Comparison of ENCODE assay signal across 8 cellular contexts in genomic region chr2:201780674-201781582, GRCh38. TPM values are rescaled to one million over a fixed set of nuclear protein-coding genes. Genes with fewer than 3 reads are reported as not detected.
DNase-seq lines count a peak whose midpoint lies in the region; ATAC-seq and TF ChIP-seq lines count a peak whose summit lies in the region.

ALS2 (minus strand) TSS chr2:201780933; CDS start chr2:201768885, 12,048 bp downstream.

- H3K27ac ChIP-seq in DND-41 (ENCODE audit: low read length) (peak within 1 kb of the TSS; percentile 77), GM23248 (peak within 1 kb of the TSS; percentile 77), fibroblast of lung (ENCODE audit: insufficient read depth, low read length) (peak within 1 kb of the TSS; percentile 87)
- H3K27ac ChIP-seq in naive thymus-derived CD4-positive, alpha-beta T cell (ENCODE audit: low read depth, low read length) = peak within 1 kb of the TSS; percentile 84

- peaks cover 11% of the 10 kb centered on the region for H3K79me2 ChIP-seq in DND-41 (ENCODE audit: insufficient read depth, low read length)
- H3K79me2 ChIP-seq in GM23248 (ENCODE audit: insufficient read depth) = peaks cover 48% of the 10 kb centered on the region
- peaks cover 43% of the 10 kb centered on the region for H3K79me2 ChIP-seq in fibroblast of lung (ENCODE audit: control insufficient read depth, insufficient read depth, low read length)

- H3F3A ChIP-seq in GM23248 (ENCODE audit: insufficient read depth) = peaks cover 20% of the 10 kb centered on the region

- H3K4me3 ChIP-seq in DND-41 (ENCODE audit: low read depth in 1 of 2, low read length in 2 of 2) = peak within 1 kb of the TSS; percentile 41 to 70
- H3K4me3 ChIP-seq in GM23248 = peak within 1 kb of the TSS; percentile 82
- peak within 1 kb of the TSS; percentile 63 to 98 (median 79) for H3K4me3 ChIP-seq in fibroblast of lung (replicated peaks in 1 of 4; ENCODE audit: control extremely low read depth in 1 of 4, insufficient read depth in 1 of 4, low read depth in 3 of 4, low read length in 4 of 4)
- H3K4me3 ChIP-seq in naive thymus-derived CD4-positive, alpha-beta T cell (ENCODE audit: low read length) = peak within 1 kb of the TSS; percentile 96

- H3K9me3 ChIP-seq in DND-41 (ENCODE audit: insufficient read depth, low read length, severe bottlenecking) = no peaks in the 10 kb centered on the region
- no peaks in the 10 kb centered on the region for H3K9me3 ChIP-seq in GM23248 (ENCODE audit: low read depth)
- no peaks in the 10 kb centered on the region for H3K9me3 ChIP-seq in fibroblast of lung (ENCODE audit: control insufficient read depth, insufficient read depth, low read depth, low read length)
- H3K9me3 ChIP-seq in naive thymus-derived CD4-positive, alpha-beta T cell (ENCODE audit: control insufficient read depth in 2 of 3, low read length in 3 of 3) = no peaks in the 10 kb centered on the region

- peak within 1 kb of the TSS; percentile 87 to 99 (median 98) for H3K4me3 Mint-ChIP-seq in naive thymus-derived CD4-positive, alpha-beta T cell
- H3K4me3 Mint-ChIP-seq in stimulated activated naive B cell treated with anti-CD40 and anti-IgM and Interleukin-4, amounts not matched to agents 10 μg/mL and 1 μg/mL and 100 μg/mL, for 72 hours = peak within 1 kb of the TSS; percentile 98 to 99

- no peaks in the 10 kb centered on the region for H4K20me1 ChIP-seq in DND-41 (ENCODE audit: insufficient read depth, low read length)
- no peaks in the 10 kb centered on the region for H4K20me1 ChIP-seq in GM23248 (ENCODE audit: insufficient read depth)
- H4K20me1 ChIP-seq in fibroblast of lung (ENCODE audit: control insufficient read depth, extremely low read depth, insufficient read depth, low read length) = no peaks in the 10 kb centered on the region

- peaks cover 0 to 22% (median 0%) of the 10 kb centered on the region in 5 donors for H3K27me3 Mint-ChIP-seq in naive thymus-derived CD4-positive, alpha-beta T cell
- H3K27me3 Mint-ChIP-seq in stimulated activated naive B cell treated with anti-CD40 and anti-IgM and Interleukin-4, amounts not matched to agents 10 μg/mL and 1 μg/mL and 100 μg/mL, for 72 hours = peaks cover 6% of the 10 kb centered on the region in 2 donors

- peak; percentile 93 for ATAC-seq in DND-41 (ENCODE audit: insufficient read depth, low read depth)
- ATAC-seq in naive thymus-derived CD4-positive, alpha-beta T cell = peak; percentile 96
- peak; percentile 94 to 96 for ATAC-seq in stimulated activated naive B cell treated with anti-CD40 and anti-IgM and Interleukin-4, amounts not matched to agents 10 μg/mL and 1 μg/mL and 100 μg/mL, for 72 hours (replicated peaks)

- CTCF ChIA-PET in naive thymus-derived CD4-positive, alpha-beta T cell (lab: Charles Lee) = interaction anchor here (0.6 kb wide), 3 partner anchors 81 to 711 kb away, joined by 3 to 4 read pairs (median 4); no protein-coding TSS in a partner anchor

- H3K4me2 ChIP-seq in DND-41 (ENCODE audit: insufficient read depth, low read length) = peak within 1 kb of the TSS; percentile 100
- peak within 1 kb of the TSS; percentile 99 for H3K4me2 ChIP-seq in GM23248 (ENCODE audit: unreplicated experiment)
- peak within 1 kb of the TSS; percentile 100 for H3K4me2 ChIP-seq in fibroblast of lung (ENCODE audit: extremely low read depth, insufficient read depth, low read length)

- H3K4me1 ChIP-seq in DND-41 (ENCODE audit: insufficient read depth, low read length) (peaks cover 26% of the 10 kb centered on the region), GM23248 (ENCODE audit: insufficient read depth) (peaks cover 37% of the 10 kb centered on the region), fibroblast of lung (ENCODE audit: control insufficient read depth, extremely low read depth, insufficient read depth, low read length) (peaks cover 2% of the 10 kb centered on the region)
- peaks cover 7 to 10% of the 10 kb centered on the region in 2 donors for H3K4me1 ChIP-seq in naive thymus-derived CD4-positive, alpha-beta T cell (ENCODE audit: control insufficient read depth in 2 of 2, insufficient read depth in 2 of 2, low read length in 2 of 2)

- H3K27me3 ChIP-seq in DND-41 (ENCODE audit: insufficient read depth, low read length, poor library complexity) (no peaks in the 10 kb centered on the region), GM23248 (replicated peaks; ENCODE audit: insufficient read depth) (no peaks in the 10 kb centered on the region), fibroblast of lung (ENCODE audit: control insufficient read depth, insufficient read depth, low read length) (no peaks in the 10 kb centered on the region)
- H3K27me3 ChIP-seq in naive thymus-derived CD4-positive, alpha-beta T cell (ENCODE audit: control insufficient read depth in 2 of 2, insufficient read depth in 2 of 2, low read length in 2 of 2) = no peaks in the 10 kb centered on the region

- H3K9me2 ChIP-seq in GM23248 (ENCODE audit: insufficient read depth) = no peaks in the 10 kb centered on the region

- TF ChIP-seq CTCF in DND-41 (IDR thresholded peaks at IDR 0.05; ENCODE audit: borderline replicate concordance, extremely low read depth, low read length, poor library complexity, severe bottlenecking) = no peak
- TF ChIP-seq CTCF in fibroblast of lung (conservative IDR thresholded peaks at IDR 0.05 in 1 of 2, IDR thresholded peaks at IDR 0.05 in 1 of 2; ENCODE audit: low read depth in 1 of 2, low read length in 2 of 2) = no peak

- H2AFZ ChIP-seq in DND-41 (ENCODE audit: low read depth, low read length) (peak within 1 kb of the TSS; percentile 86), GM23248 (peak within 1 kb of the TSS; percentile 93), fibroblast of lung (ENCODE audit: low read length) (peak within 1 kb of the TSS; percentile 97)

- peak within 1 kb of the TSS; percentile 84 to 99 (median 97) for H3K27ac Mint-ChIP-seq in naive thymus-derived CD4-positive, alpha-beta T cell
- H3K27ac Mint-ChIP-seq in stimulated activated naive B cell treated with anti-CD40 and anti-IgM and Interleukin-4, amounts not matched to agents 10 μg/mL and 1 μg/mL and 100 μg/mL, for 72 hours = peak within 1 kb of the TSS; percentile 97

- intact Hi-C loops in naive thymus-derived CD4-positive, alpha-beta T cell (cut with micrococcal nuclease) = loop anchor here (1.0 to 10.0 kb wide), 27 partner anchors 139 to 1458 kb away; partner anchors contain the start of genes BMPR2 (in 2 of the 2), STRADB (in 2 of the 2), TRAK2 (in 2 of the 2) and CARF (in 1 of the 2)

- in situ Hi-C loops in GM23248 (cut with MboI) = no loop called here

- peak; percentile 90 for DNase-seq in DND-41
- peak; percentile 99 for DNase-seq in GM23248
- peak; percentile 98 to 99 for DNase-seq in Kasumi-1 (lab: John Stamatoyannopoulos, UW)
- peak; percentile 100 for DNase-seq in RPMI7951 (ENCODE audit: low read depth)
- DNase-seq in activated T-helper 1 cell treated with anti-CD3 and anti-CD28 coated beads, Interleukin-2, amount 50 U/mL, for 16 hours (ENCODE audit: low read depth in 1 of 2, low spot score in 1 of 2) = peak; percentile 86 to 87
- DNase-seq in fibroblast of lung (ENCODE audit: low read depth in 2 of 2) = peak; percentile 99
- DNase-seq in naive thymus-derived CD4-positive, alpha-beta T cell = peak; percentile 91 to 97 (median 95)
- peak; percentile 88 for DNase-seq in stimulated activated naive B cell treated with anti-CD40 and anti-IgM and Interleukin-4, amounts not matched to agents 10 μg/mL and 1 μg/mL and 100 μg/mL, for 72 hours

- 0 to 1% methylated on average over 55 to 58 of the region's 63 CpGs for WGBS in GM23248 (ENCODE audit: low coverage in 1 of 2, low lambda C conversion rate in 2 of 2, missing lambda C conversion rate in 2 of 2), 2 experiments

- peaks cover 0 to 3% (median 0%) of the 10 kb centered on the region in 11 donors for H3K9me3 Mint-ChIP-seq in naive thymus-derived CD4-positive, alpha-beta T cell
- H3K9me3 Mint-ChIP-seq in stimulated activated naive B cell treated with anti-CD40 and anti-IgM and Interleukin-4, amounts not matched to agents 10 μg/mL and 1 μg/mL and 100 μg/mL, for 72 hours = no peaks in the 10 kb centered on the region

- peaks cover 5 to 36% (median 21%) of the 10 kb centered on the region in 7 donors for H3K4me1 Mint-ChIP-seq in naive thymus-derived CD4-positive, alpha-beta T cell
- peaks cover 7 to 15% of the 10 kb centered on the region in 2 donors for H3K4me1 Mint-ChIP-seq in stimulated activated naive B cell treated with anti-CD40 and anti-IgM and Interleukin-4, amounts not matched to agents 10 μg/mL and 1 μg/mL and 100 μg/mL, for 72 hours

- POLR2A ChIA-PET in naive thymus-derived CD4-positive, alpha-beta T cell (lab: Charles Lee) = interaction anchor here (0.6 to 1.7 kb wide), 12 partner anchors 9 to 1254 kb away, joined by 3 to 6 read pairs (median 4); partner anchors contain the start of genes NOP58, SGO2, TMEM237 and TRAK2

- H3K9ac ChIP-seq in DND-41 (ENCODE audit: low read depth, low read length) (peak within 1 kb of the TSS; percentile 73), GM23248 (peak within 1 kb of the TSS; percentile 87), fibroblast of lung (ENCODE audit: insufficient read depth, low read length) (peak within 1 kb of the TSS; percentile 86)

- peaks cover 0 to 4% (median 0%) of the 10 kb centered on the region in 5 donors for H3K36me3 Mint-ChIP-seq in naive thymus-derived CD4-positive, alpha-beta T cell
- H3K36me3 Mint-ChIP-seq in stimulated activated naive B cell treated with anti-CD40 and anti-IgM and Interleukin-4, amounts not matched to agents 10 μg/mL and 1 μg/mL and 100 μg/mL, for 72 hours = no peaks in the 10 kb centered on the region

- H3K36me3 ChIP-seq in DND-41 (ENCODE audit: insufficient read depth, low read length) (no peaks in the 10 kb centered on the region), GM23248 (ENCODE audit: low read depth) (no peaks in the 10 kb centered on the region), fibroblast of lung (ENCODE audit: control insufficient read depth, insufficient read depth, low read length) (no peaks in the 10 kb centered on the region)
- peaks cover 0 to 4% (median 0%) of the 10 kb centered on the region in 3 experiments for H3K36me3 ChIP-seq in naive thymus-derived CD4-positive, alpha-beta T cell (ENCODE audit: control insufficient read depth in 2 of 3, insufficient read depth in 3 of 3, low read length in 3 of 3)

RNA-seq across cellular contexts. Expression of gene ALS2, which starts in this region (rescaled TPM):
- 17.3 and 24.8 TPM in 2 replicates for total RNA-seq in GM23248 (2014; rRNA removed; shearing (Covaris generic))
- polyA plus RNA-seq in GM23248 (2016; fragmentation: Nextera tagmentation; extraction: Ambion mirVana) (9.0 and 9.5 TPM in 2 replicates), fibroblast of lung (19.6 and 21.8 TPM in 2 replicates)
- 25.9 and 26.4 TPM in 2 replicates for total RNA-seq in RPMI7951 (2014; rRNA removed; shearing (Covaris generic))
- total RNA-seq in fibroblast of lung = 24.4 and 30.9 TPM in 2 replicates
- polyA plus RNA-seq in fibroblast of lung (2012) = 14.3 and 17.7 TPM in 2 replicates
- polyA minus RNA-seq in fibroblast of lung (ENCODE audit: low replicate concordance) = 38.9 and 58.3 TPM in 2 replicates
- 10 to 100 TPM in 4 of 5 experiments, 1 to 10 TPM in 1; 8.9 to 13.5 (median 10.7) TPM for total RNA-seq in naive thymus-derived CD4-positive, alpha-beta T cell
- 1 to 10 TPM; 3.6 to 4.1 TPM for polyA plus RNA-seq in naive thymus-derived CD4-positive, alpha-beta T cell

Comparison
In these comparisons a context has a peak if more than half of its experiments do, and no peak if none do; other contexts are left out.
1. Peak in every context shown above with its lines: DNase-seq, ATAC-seq, H3K4me3 ChIP-seq and H3K27ac ChIP-seq.